ENCODE assay signal across 6 cellular contexts in genomic region chr10:66390926-66391325, GRCh38.
"Had no signal": no experiment of that assay in that cellular context is flagged by ENCODE, and none has a peak within 500 bp of the region (broad histone marks: within the 10 kb centered on the region; RNA-seq: fewer than 3 reads in every experiment).

No MANE protein-coding gene starts in this region.

- FAIRE-seq: HTR-8/SVneo, K562 had no signal

- ATAC-seq: K562 had no signal

- H3K27ac ChIP-seq: HL-60 had no signal

- DNase-seq: IMR-90, KBM-7, KG1 had no signal

- H3K4me3 ChIP-seq: K562 had no signal
